9 cellular contexts compared by ENCODE assay signal in genomic region chr2:60873381-60873780, GRCh38. TPM values are rescaled to one million over a fixed set of nuclear protein-coding genes. Genes with fewer than 3 reads are reported as not detected.
DNase-seq lines count a peak whose midpoint lies in the region; ATAC-seq lines count a peak whose summit lies in the region.
"Had no signal": no experiment of that assay in that cellular context is flagged by ENCODE, and none has a peak within 500 bp of the region (broad histone marks: within the 10 kb centered on the region; RNA-seq: fewer than 3 reads in every experiment).

No MANE protein-coding gene starts in this region.

- H3K9me3 Mint-ChIP-seq in activated CD4-positive, alpha-beta memory T cell treated with anti-CD3 and anti-CD28 coated beads for 36 hours: peaks cover 10% of the 10 kb centered on the region
- no peaks in the 10 kb centered on the region for H3K9me3 Mint-ChIP-seq in activated CD4-positive, alpha-beta memory T cell treated with anti-CD3 and anti-CD28 coated beads, Interleukin-2, amount 10 ng/mL, durations not matched to agents 7 days and 5 days
- H3K9me3 Mint-ChIP-seq in naive B cell: peaks cover 1 to 7% (median 5%) of the 10 kb centered on the region in 7 donors
- H3K9me3 Mint-ChIP-seq in CD8-positive, alpha-beta memory T cell: no peaks in the 10 kb centered on the region

- intact Hi-C loops in activated CD4-positive, alpha-beta memory T cell treated with anti-CD3 and anti-CD28 coated beads for 36 hours (cut with micrococcal nuclease): loop anchor here (1.0 to 5.0 kb wide), 3 partner anchors 98 to 143 kb away; partner anchors contain the start of gene PEX13

- CTCF ChIA-PET in activated CD4-positive, alpha-beta memory T cell treated with anti-CD3 and anti-CD28 coated beads for 36 hours (lab: Charles Lee): interaction anchor here (0.7 kb wide), 1 partner anchor 11 kb away, joined by 5 read pairs; no protein-coding TSS in a partner anchor
- CTCF ChIA-PET in activated CD4-positive, alpha-beta memory T cell treated with anti-CD3 and anti-CD28 coated beads, Interleukin-2, amount 10 ng/mL, durations not matched to agents 7 days and 5 days (lab: Charles Lee): interaction anchor here (0.9 kb wide), 1 partner anchor 164 kb away, joined by 3 read pairs; no protein-coding TSS in a partner anchor
- CTCF ChIA-PET in CD8-positive, alpha-beta memory T cell (lab: Charles Lee): no interaction called here

- no peak overlapping the region for H3K27ac ChIP-seq in CD8-positive, alpha-beta memory T cell (ENCODE audit: low read depth, low read length)
- H3K27ac ChIP-seq: gastroesophageal sphincter had no signal

- ATAC-seq in GM21619 (IDR thresholded peaks at IDR 0.05; ENCODE audit: unreplicated experiment): peak; percentile 80
- peak; percentile 86 for ATAC-seq in HG03196 (IDR thresholded peaks at IDR 0.05; ENCODE audit: unreplicated experiment)
- ATAC-seq in naive B cell (ENCODE audit: low read depth in 2 of 2): peak; percentile 96
- ATAC-seq: gastroesophageal sphincter had no signal

- POLR2A ChIA-PET in activated CD4-positive, alpha-beta memory T cell treated with anti-CD3 and anti-CD28 coated beads for 36 hours (lab: Charles Lee): interaction anchor here (0.6 to 1.0 kb wide), 2 partner anchors 39 to 67 kb away, joined by 3 to 7 read pairs; no protein-coding TSS in a partner anchor
- POLR2A ChIA-PET in activated CD4-positive, alpha-beta memory T cell treated with anti-CD3 and anti-CD28 coated beads, Interleukin-2, amount 10 ng/mL, durations not matched to agents 7 days and 5 days (lab: Charles Lee): interaction anchor here (0.7 kb wide), 1 partner anchor 8 kb away, joined by 3 read pairs; the partner anchor contains the start of gene REL
- POLR2A ChIA-PET in CD8-positive, alpha-beta memory T cell (lab: Charles Lee): no interaction called here

- no peaks in the 10 kb centered on the region for H3K27me3 Mint-ChIP-seq in activated CD4-positive, alpha-beta memory T cell treated with anti-CD3 and anti-CD28 coated beads for 36 hours
- no peaks in the 10 kb centered on the region for H3K27me3 Mint-ChIP-seq in activated CD4-positive, alpha-beta memory T cell treated with anti-CD3 and anti-CD28 coated beads, Interleukin-2, amount 10 ng/mL, durations not matched to agents 7 days and 5 days
- H3K27me3 Mint-ChIP-seq in naive B cell: no peaks in the 10 kb centered on the region
- no peaks in the 10 kb centered on the region for H3K27me3 Mint-ChIP-seq in CD8-positive, alpha-beta memory T cell

- H3K27me3 ChIP-seq in CD8-positive, alpha-beta memory T cell (ENCODE audit: insufficient read depth, low read length, poor library complexity, severe bottlenecking): no peaks in the 10 kb centered on the region
- H3K27me3 ChIP-seq: gastroesophageal sphincter had no signal

- H3K4me3 Mint-ChIP-seq in activated CD4-positive, alpha-beta memory T cell treated with anti-CD3 and anti-CD28 coated beads for 36 hours: peak overlapping the region; percentile 29
- H3K4me3 Mint-ChIP-seq in activated CD4-positive, alpha-beta memory T cell treated with anti-CD3 and anti-CD28 coated beads, Interleukin-2, amount 10 ng/mL, durations not matched to agents 7 days and 5 days: no peak overlapping the region
- H3K4me3 Mint-ChIP-seq in naive B cell: peak overlapping the region; percentile 13 to 85 (median 53)
- H3K4me3 Mint-ChIP-seq in CD8-positive, alpha-beta memory T cell: no peak overlapping the region

- no peak overlapping the region for H3K4me3 ChIP-seq in CD8-positive, alpha-beta memory T cell (ENCODE audit: low read length)
- H3K4me3 ChIP-seq: gastroesophageal sphincter had no signal

- peaks cover 5% of the 10 kb centered on the region for H3K36me3 Mint-ChIP-seq in activated CD4-positive, alpha-beta memory T cell treated with anti-CD3 and anti-CD28 coated beads for 36 hours
- H3K36me3 Mint-ChIP-seq in activated CD4-positive, alpha-beta memory T cell treated with anti-CD3 and anti-CD28 coated beads, Interleukin-2, amount 10 ng/mL, durations not matched to agents 7 days and 5 days (ENCODE audit: low read depth): peaks cover 7% of the 10 kb centered on the region
- H3K36me3 Mint-ChIP-seq in naive B cell: peaks cover 0 to 5% of the 10 kb centered on the region in 2 donors
- no peaks in the 10 kb centered on the region for H3K36me3 Mint-ChIP-seq in CD8-positive, alpha-beta memory T cell

- peak; percentile 36 for DNase-seq in activated CD4-positive, alpha-beta memory T cell treated with anti-CD3 and anti-CD28 coated beads for 36 hours
- DNase-seq in activated CD4-positive, alpha-beta memory T cell treated with anti-CD3 and anti-CD28 coated beads, Interleukin-2, amount 10 ng/mL, durations not matched to agents 7 days and 5 days: no peak
- peak; percentile 70 for DNase-seq in naive B cell
- no peak for DNase-seq in CD8-positive, alpha-beta memory T cell
- DNase-seq in NOMO-1 treated with dmso at 0.1 percent for 144 hours (lab: John Stamatoyannopoulos, UW; ENCODE audit: unreplicated experiment): no peak
- no peak for DNase-seq in NCI-H2107 treated with DMSO at 0.1 percent for 48 hours (lab: John Stamatoyannopoulos, UW; ENCODE audit: unreplicated experiment)

- H3K9me3 ChIP-seq in CD8-positive, alpha-beta memory T cell (ENCODE audit: low read length): no peaks in the 10 kb centered on the region
- H3K9me3 ChIP-seq: gastroesophageal sphincter had no signal

- H3K4me1 ChIP-seq in CD8-positive, alpha-beta memory T cell (ENCODE audit: insufficient read depth, low read length): peaks cover 3% of the 10 kb centered on the region
- H3K4me1 ChIP-seq: gastroesophageal sphincter had no signal

- no peaks in the 10 kb centered on the region for H3K36me3 ChIP-seq in CD8-positive, alpha-beta memory T cell (ENCODE audit: insufficient read depth, low read length)
- H3K36me3 ChIP-seq: gastroesophageal sphincter had no signal

- H3K4me1 Mint-ChIP-seq in activated CD4-positive, alpha-beta memory T cell treated with anti-CD3 and anti-CD28 coated beads for 36 hours (ENCODE audit: low read depth): peaks cover 29% of the 10 kb centered on the region
- H3K4me1 Mint-ChIP-seq in activated CD4-positive, alpha-beta memory T cell treated with anti-CD3 and anti-CD28 coated beads, Interleukin-2, amount 10 ng/mL, durations not matched to agents 7 days and 5 days: peaks cover 15% of the 10 kb centered on the region
- peaks cover 24 to 53% (median 46%) of the 10 kb centered on the region in 3 donors for H3K4me1 Mint-ChIP-seq in naive B cell
- H3K4me1 Mint-ChIP-seq in CD8-positive, alpha-beta memory T cell: peaks cover 3 to 9% (median 3%) of the 10 kb centered on the region in 3 donors

- H3K27ac Mint-ChIP-seq in activated CD4-positive, alpha-beta memory T cell treated with anti-CD3 and anti-CD28 coated beads for 36 hours: peak overlapping the region; percentile 90
- no peak overlapping the region for H3K27ac Mint-ChIP-seq in activated CD4-positive, alpha-beta memory T cell treated with anti-CD3 and anti-CD28 coated beads, Interleukin-2, amount 10 ng/mL, durations not matched to agents 7 days and 5 days
- peak overlapping the region; percentile 87 to 97 (median 96) for H3K27ac Mint-ChIP-seq in naive B cell
- H3K27ac Mint-ChIP-seq in CD8-positive, alpha-beta memory T cell: peak overlapping the region in 2 of 8 donors; percentile 10 to 81

RNA-seq across cellular contexts. Expression of gene REL, which starts 8.0 kb away (rescaled TPM):
- total RNA-seq in activated CD4-positive, alpha-beta memory T cell treated with anti-CD3 and anti-CD28 coated beads for 36 hours: 10 to 100 TPM; 37.1 to 38.1 TPM
- 10 to 100 TPM; 22.9 to 24.0 TPM for total RNA-seq in activated CD4-positive, alpha-beta memory T cell treated with anti-CD3 and anti-CD28 coated beads, Interleukin-2, amount 10 ng/mL, durations not matched to agents 7 days and 5 days
- 100 to 1,000 TPM in 3 of 6 donors, 10 to 100 TPM in 3; 30.1 to 125 (median 106) TPM for polyA plus RNA-seq in naive B cell (ENCODE audit: low read depth in 6 of 6)
- 10 to 100 TPM; 45.6 to 47.6 TPM for total RNA-seq in CD8-positive, alpha-beta memory T cell
- 25.4 TPM for polyA plus RNA-seq in CD8-positive, alpha-beta memory T cell

Comparison
In these comparisons a context has a peak if more than half of its experiments do, and no peak if none do; other contexts are left out.
1. DNase-seq: peak in activated CD4-positive, alpha-beta memory T cell treated with anti-CD3 and anti-CD28 coated beads for 36 hours (single experiment) and naive B cell (single experiment); none in activated CD4-positive, alpha-beta memory T cell treated with anti-CD3 and anti-CD28 coated beads, Interleukin-2, amount 10 ng/mL, durations not matched to agents 7 days and 5 days (single experiment), CD8-positive, alpha-beta memory T cell (0 of 5), NOMO-1 treated with dmso at 0.1 percent for 144 hours (single experiment) and NCI-H2107 treated with DMSO at 0.1 percent for 48 hours (single experiment).
2. H3K4me3 Mint-ChIP-seq: peak in activated CD4-positive, alpha-beta memory T cell treated with anti-CD3 and anti-CD28 coated beads for 36 hours (single experiment) and naive B cell (8 of 8); none in activated CD4-positive, alpha-beta memory T cell treated with anti-CD3 and anti-CD28 coated beads, Interleukin-2, amount 10 ng/mL, durations not matched to agents 7 days and 5 days (single experiment) and CD8-positive, alpha-beta memory T cell (0 of 7).
3. Peak in every context shown above with its lines, with median percentiles within 50 percentile points of each other: ATAC-seq.